In the genomic region with DNA sequence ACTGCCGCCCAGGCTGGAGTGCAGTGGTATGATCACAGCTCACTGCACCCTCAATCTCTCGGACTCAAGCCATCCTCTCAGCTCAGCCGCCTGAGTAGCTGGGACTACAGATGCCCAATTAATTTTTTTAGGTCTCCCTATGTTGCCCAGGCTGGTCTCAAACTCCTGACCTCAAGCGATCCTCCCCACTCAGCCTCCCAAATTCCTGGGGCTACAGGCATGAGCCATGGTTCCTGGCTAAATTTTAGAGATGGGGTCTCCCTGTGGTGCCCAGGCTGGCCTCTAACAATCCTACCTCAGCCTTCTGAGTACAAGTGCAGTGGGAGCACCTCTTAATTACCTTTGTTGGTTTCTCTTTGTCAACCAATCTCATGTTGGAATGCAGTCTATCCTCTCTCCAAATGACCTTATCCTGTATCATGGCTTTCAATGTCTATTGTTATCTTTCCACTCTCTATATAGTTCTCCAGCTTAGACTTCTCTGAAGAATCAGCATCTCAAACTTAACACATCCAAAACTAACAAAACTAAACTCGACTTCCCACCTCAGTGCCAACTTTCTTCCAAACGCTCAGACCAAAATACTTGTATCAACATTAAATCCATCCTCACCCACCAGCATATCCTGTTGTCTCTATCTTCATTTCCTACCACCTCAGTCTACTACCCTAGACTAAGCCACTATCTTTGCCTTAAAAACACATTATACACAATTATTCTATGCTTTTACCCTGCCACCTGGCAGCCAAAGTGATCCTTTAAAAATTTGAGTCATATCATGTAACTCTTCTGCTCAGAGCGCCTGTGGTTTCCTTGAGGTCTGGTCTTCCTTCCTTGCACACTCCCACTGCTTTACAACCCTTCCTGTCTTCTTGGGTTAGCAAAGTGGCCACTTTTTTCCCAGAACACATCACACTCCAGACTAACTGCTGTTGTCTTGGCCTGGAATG, we compare ENCODE assay signal across 8 cellular contexts. TPM values are rescaled to one million over a fixed set of nuclear protein-coding genes. Genes with fewer than 3 reads are reported as not detected.
DNase-seq lines count a peak whose midpoint lies in the region; ATAC-seq and TF ChIP-seq lines count a peak whose summit lies in the region.

No MANE protein-coding gene starts in this region.

- H3K36me3 ChIP-seq in upper lobe of right lung, result peaks cover 45% of the 10 kb centered on the region

- no peak overlapping the region for H3K4me3 Mint-ChIP-seq in WTC11

- H3K27ac Mint-ChIP-seq in WTC11, result peak overlapping the region; percentile 87

- TF ChIP-seq CTCF in WTC11 (IDR thresholded peaks at IDR 0.05) (no peak), upper lobe of right lung (IDR thresholded peaks at IDR 0.05) (no peak)

- no peak overlapping the region for H3K4me3 ChIP-seq in upper lobe of right lung

- peaks cover 88% of the 10 kb centered on the region for H3K4me1 ChIP-seq in upper lobe of right lung

- peak; percentile 20 for DNase-seq in stimulated activated CD4-positive, alpha-beta T cell treated with anti-CD3 and anti-CD28 coated beads, Interleukin-1b, Interleukin-23, amount 100 ng/mL, for 48 hours
- no peak for DNase-seq in stimulated activated CD4-positive, alpha-beta T cell treated with anti-CD3 and anti-CD28 coated beads, Interleukin-12 subunit alpha, Interleukin-12 subunit beta, amount 100 ng/mL, for 4 hours
- DNase-seq in WTC11 (ENCODE audit: low spot score) (no peak), upper lobe of right lung (no peak), NCI-H2081 (lab: John Stamatoyannopoulos, UW) (no peak)

- intact Hi-C loops in upper lobe of right lung (cut with DNase I), result no loop called here

- H3K27ac ChIP-seq in upper lobe of right lung, result peak overlapping the region; percentile 38

- POLR2A ChIA-PET in WTC11 (lab: Charles Lee), result no interaction called here

- ATAC-seq in WTC11 (peak; percentile 3), esophagus mucosa (peak; percentile 11), upper lobe of right lung (peak; percentile 39), HG02759 (IDR thresholded peaks at IDR 0.05; ENCODE audit: unreplicated experiment) (no peak), HG02763 (IDR thresholded peaks at IDR 0.05; ENCODE audit: unreplicated experiment) (no peak)

- no peaks in the 10 kb centered on the region for H3K27me3 Mint-ChIP-seq in WTC11 (ENCODE audit: low read depth)

- CTCF ChIA-PET in WTC11 (lab: Charles Lee), result interaction anchor here (1.5 kb wide), 1 partner anchor 288 kb away, joined by 6 read pairs; no protein-coding TSS in a partner anchor

- H3K4me1 Mint-ChIP-seq in WTC11, result peaks cover 55% of the 10 kb centered on the region

- no peaks in the 10 kb centered on the region for H3K27me3 ChIP-seq in upper lobe of right lung

- peaks cover 40% of the 10 kb centered on the region for H3K36me3 Mint-ChIP-seq in WTC11

- H3K9me3 Mint-ChIP-seq in WTC11, result no peaks in the 10 kb centered on the region

- no peaks in the 10 kb centered on the region for H3K9me3 ChIP-seq in upper lobe of right lung

TF ChIP-seq in WTC11, 78 proteins besides CTCF, POLR2A, EP300 and RAD21 (continues in another document):
- peak; percentile 15; the same call in 1 of the 2 replicates for TF ChIP-seq ERG (CRISPR knock-in tag; IDR thresholded peaks at IDR 0.05)
- TF ChIP-seq, protein P1, sequence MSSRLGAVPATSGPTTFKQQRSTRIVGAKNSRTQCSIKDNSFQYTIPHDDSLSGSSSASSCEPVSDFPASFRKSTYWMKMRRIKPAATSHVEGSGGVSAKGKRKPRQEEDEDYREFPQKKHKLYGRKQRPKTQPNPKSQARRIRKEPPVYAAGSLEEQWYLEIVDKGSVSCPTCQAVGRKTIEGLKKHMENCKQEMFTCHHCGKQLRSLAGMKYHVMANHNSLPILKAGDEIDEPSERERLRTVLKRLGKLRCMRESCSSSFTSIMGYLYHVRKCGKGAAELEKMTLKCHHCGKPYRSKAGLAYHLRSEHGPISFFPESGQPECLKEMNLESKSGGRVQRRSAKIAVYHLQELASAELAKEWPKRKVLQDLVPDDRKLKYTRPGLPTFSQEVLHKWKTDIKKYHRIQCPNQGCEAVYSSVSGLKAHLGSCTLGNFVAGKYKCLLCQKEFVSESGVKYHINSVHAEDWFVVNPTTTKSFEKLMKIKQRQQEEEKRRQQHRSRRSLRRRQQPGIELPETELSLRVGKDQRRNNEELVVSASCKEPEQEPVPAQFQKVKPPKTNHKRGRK (CRISPR knock-in tag; IDR thresholded peaks at IDR 0.05; ENCODE audit: borderline replicate concordance), result no peak
- TF ChIP-seq ESRRA (CRISPR knock-in tag; IDR thresholded peaks at IDR 0.05; ENCODE audit: borderline replicate concordance), result no peak
- 0 out of 2 replicates have a peak, but pooled peaks have one; percentile 26 for TF ChIP-seq TEAD1 (CRISPR knock-in tag; IDR thresholded peaks at IDR 0.05)
- no peak for TF ChIP-seq IRF1 (CRISPR knock-in tag; IDR thresholded peaks at IDR 0.05)
- TF ChIP-seq TCF7 (CRISPR knock-in tag; IDR thresholded peaks at IDR 0.05; ENCODE audit: low read depth), result no peak
- TF ChIP-seq ZBTB21 (CRISPR knock-in tag; IDR thresholded peaks at IDR 0.05; ENCODE audit: borderline replicate concordance), result no peak
- TF ChIP-seq, protein P2, sequence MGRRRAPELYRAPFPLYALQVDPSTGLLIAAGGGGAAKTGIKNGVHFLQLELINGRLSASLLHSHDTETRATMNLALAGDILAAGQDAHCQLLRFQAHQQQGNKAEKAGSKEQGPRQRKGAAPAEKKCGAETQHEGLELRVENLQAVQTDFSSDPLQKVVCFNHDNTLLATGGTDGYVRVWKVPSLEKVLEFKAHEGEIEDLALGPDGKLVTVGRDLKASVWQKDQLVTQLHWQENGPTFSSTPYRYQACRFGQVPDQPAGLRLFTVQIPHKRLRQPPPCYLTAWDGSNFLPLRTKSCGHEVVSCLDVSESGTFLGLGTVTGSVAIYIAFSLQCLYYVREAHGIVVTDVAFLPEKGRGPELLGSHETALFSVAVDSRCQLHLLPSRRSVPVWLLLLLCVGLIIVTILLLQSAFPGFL (CRISPR knock-in tag; IDR thresholded peaks at IDR 0.05; ENCODE audit: borderline replicate concordance), result no peak
- peak; percentile 50; the same call in 1 of the 2 replicates for TF ChIP-seq PRRX2 (CRISPR knock-in tag; IDR thresholded peaks at IDR 0.05)
- no peak for TF ChIP-seq JAZF1 (CRISPR knock-in tag; IDR thresholded peaks at IDR 0.05)
- TF ChIP-seq USF1 (CRISPR knock-in tag; IDR thresholded peaks at IDR 0.05), result no peak
- no peak for TF ChIP-seq RORB (CRISPR knock-in tag; IDR thresholded peaks at IDR 0.05)
- TF ChIP-seq SOX15 (CRISPR knock-in tag; IDR thresholded peaks at IDR 0.05), result no peak
- TF ChIP-seq AR (CRISPR knock-in tag; IDR thresholded peaks at IDR 0.05), result peak; percentile 81

RNA-seq across cellular contexts. Expression of gene TPT1, which starts 6.7 kb away (rescaled TPM):
- total RNA-seq in WTC11 (2021), result 1,861 to 2,091 TPM (median 2,076 TPM) in 3 replicates
- total RNA-seq in esophagus mucosa, result 4,303 TPM
- 4,924 TPM for total RNA-seq in upper lobe of right lung

Comparison
In these comparisons a context has a peak if more than half of its experiments do, and no peak if none do; other contexts are left out.
1. ATAC-seq: peak in WTC11 (single experiment), esophagus mucosa (single experiment) and upper lobe of right lung (single experiment); none in HG02759 (single experiment) and HG02763 (single experiment).